Comparison of ENCODE assay signal across 29 cellular contexts in the genomic region with DNA sequence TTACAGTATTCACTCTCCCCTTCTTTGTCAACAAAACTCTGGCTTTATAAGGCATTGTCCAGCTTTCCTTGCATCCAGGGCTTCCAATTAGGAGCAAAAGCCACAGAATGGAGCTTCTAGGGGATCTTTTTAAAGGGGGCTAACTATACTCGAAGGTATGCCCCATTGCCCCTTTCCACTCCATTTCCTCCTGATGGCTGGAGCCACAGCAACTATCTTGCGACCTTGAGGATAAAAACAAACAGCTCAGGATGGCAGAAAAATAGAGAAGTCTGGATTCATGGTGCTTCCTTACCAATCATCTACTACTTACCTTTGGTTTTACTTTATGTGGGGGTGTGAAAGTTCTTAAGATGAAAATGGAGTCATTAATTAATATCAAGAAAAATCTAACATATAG.
"Had no signal": no experiment of that assay in that cellular context is flagged by ENCODE, and none has a peak within 500 bp of the region (broad histone marks: within the 10 kb centered on the region; RNA-seq: fewer than 3 reads in every experiment).

No MANE protein-coding gene starts in this region.

- H3K4me3 Mint-ChIP-seq: stimulated activated effector memory CD8-positive, alpha-beta T cell treated with anti-CD3 and anti-CD28 coated beads, Interleukin-12 subunit alpha, Interleukin-12 subunit beta, amount 100 ng/mL, for 72 hours; stimulated activated memory B cell treated with anti-CD40 and anti-IgM and Interleukin-4, amounts not matched to agents 10 μg/mL and 1 μg/mL and 100 μg/mL, for 72 hours; stimulated activated naive B cell treated with anti-CD40 and anti-IgM and Interleukin-4, amounts not matched to agents 10 μg/mL and 1 μg/mL and 100 μg/mL, for 72 hours; stimulated activated naive CD8-positive, alpha-beta T cell treated with anti-CD3 and anti-CD28 coated beads, Interleukin-15, amount 100 ng/mL, for 72 hours; stimulated activated naive CD8-positive, alpha-beta T cell treated with anti-CD3 and anti-CD28 coated beads, Interleukin-15, Interleukin-2, amounts not matched to agents 100 ng/mL and 50 ng/mL, for 24 hours; type B pancreatic cell had no signal

- H3K9me3 Mint-ChIP-seq: stimulated activated effector memory CD8-positive, alpha-beta T cell treated with anti-CD3 and anti-CD28 coated beads, Interleukin-12 subunit alpha, Interleukin-12 subunit beta, amount 100 ng/mL, for 72 hours; stimulated activated naive CD8-positive, alpha-beta T cell treated with anti-CD3 and anti-CD28 coated beads, Interleukin-15, amount 100 ng/mL, for 72 hours; stimulated activated naive CD8-positive, alpha-beta T cell treated with anti-CD3 and anti-CD28 coated beads, Interleukin-15, Interleukin-2, amounts not matched to agents 100 ng/mL and 50 ng/mL, for 24 hours; type B pancreatic cell had no signal

- H3K36me3 ChIP-seq: stomach, suprapubic skin, thoracic aorta, thyroid gland, tibial artery, tibial nerve, transverse colon, upper lobe of left lung, upper lobe of right lung, uterus, vagina had no signal

- H3K27me3 ChIP-seq: testis, thyroid gland, tibial artery, tibial nerve, upper lobe of left lung, uterus, vagina had no signal

- H3K27ac ChIP-seq: stomach, suprapubic skin, testis, thoracic aorta, thyroid gland, tibial artery, tibial nerve, transverse colon, upper lobe of left lung, upper lobe of right lung, uterus, vagina had no signal

- FAIRE-seq: urothelium cell line had no signal

- ATAC-seq: stimulated activated effector memory CD8-positive, alpha-beta T cell treated with anti-CD3 and anti-CD28 coated beads, Interleukin-12 subunit alpha, Interleukin-12 subunit beta, amount 100 ng/mL, for 72 hours; stimulated activated memory B cell treated with anti-CD40 and anti-IgM and Interleukin-4, amounts not matched to agents 10 μg/mL and 1 μg/mL and 100 μg/mL, for 72 hours; stimulated activated naive B cell treated with anti-CD40 and anti-IgM and Interleukin-4, amounts not matched to agents 10 μg/mL and 1 μg/mL and 100 μg/mL, for 72 hours; stimulated activated naive CD8-positive, alpha-beta T cell treated with anti-CD3 and anti-CD28 coated beads, Interleukin-15, amount 100 ng/mL, for 72 hours; stimulated activated naive CD8-positive, alpha-beta T cell treated with anti-CD3 and anti-CD28 coated beads, Interleukin-15, Interleukin-2, amounts not matched to agents 100 U/mL and 50 U/mL, for 24 hours; upper lobe of right lung had no signal

- H3K4me3 ChIP-seq: stomach, suprapubic skin, testis, thoracic aorta, thyroid gland, tibial artery, tibial nerve, transverse colon, upper lobe of left lung, upper lobe of right lung, uterus, vagina had no signal

- H3K36me3 Mint-ChIP-seq: stimulated activated effector memory CD8-positive, alpha-beta T cell treated with anti-CD3 and anti-CD28 coated beads, Interleukin-12 subunit alpha, Interleukin-12 subunit beta, amount 100 ng/mL, for 72 hours; stimulated activated memory B cell treated with anti-CD40 and anti-IgM and Interleukin-4, amounts not matched to agents 10 μg/mL and 1 μg/mL and 100 μg/mL, for 72 hours; stimulated activated naive B cell treated with anti-CD40 and anti-IgM and Interleukin-4, amounts not matched to agents 10 μg/mL and 1 μg/mL and 100 μg/mL, for 72 hours; type B pancreatic cell had no signal

- H3K4me1 Mint-ChIP-seq: stimulated activated effector memory CD8-positive, alpha-beta T cell treated with anti-CD3 and anti-CD28 coated beads, Interleukin-12 subunit alpha, Interleukin-12 subunit beta, amount 100 ng/mL, for 72 hours; stimulated activated memory B cell treated with anti-CD40 and anti-IgM and Interleukin-4, amounts not matched to agents 10 μg/mL and 1 μg/mL and 100 μg/mL, for 72 hours; stimulated activated naive B cell treated with anti-CD40 and anti-IgM and Interleukin-4, amounts not matched to agents 10 μg/mL and 1 μg/mL and 100 μg/mL, for 72 hours; stimulated activated naive CD8-positive, alpha-beta T cell treated with anti-CD3 and anti-CD28 coated beads, Interleukin-15, amount 100 ng/mL, for 72 hours had no signal

- H3K9me3 ChIP-seq: suprapubic skin, testis, thoracic aorta, thyroid gland, tibial artery, transverse colon, upper lobe of right lung, uterus, vagina had no signal

- H3K4me1 ChIP-seq: stomach, suprapubic skin, testis, thyroid gland, tibial artery, tibial nerve, transverse colon, upper lobe of left lung, upper lobe of right lung, uterus, vagina had no signal

- DNase-seq: stimulated activated CD4-positive, alpha-beta T cell treated with anti-CD3 and anti-CD28 coated beads, Interleukin-2, amount 100 ng/mL, for 48 hours; stimulated activated CD4-positive, alpha-beta T cell treated with anti-CD3 and anti-CD28 coated beads, Interleukin-4, amount 100 ng/mL, for 1 hour; stimulated activated CD4-positive, alpha-beta T cell treated with anti-CD3 and anti-CD28 coated beads, Interleukin-4, amount 100 ng/mL, for 24 hours; stimulated activated CD4-positive, alpha-beta T cell treated with anti-CD3 and anti-CD28 coated beads, Interleukin-4, amount 100 ng/mL, for 4 hours; stimulated activated CD8-positive, alpha-beta memory T cell treated with anti-CD3 and anti-CD28 coated beads, Interleukin-4, amount 100 ng/mL, for 48 hours; stimulated activated naive B cell treated with anti-CD40 and anti-IgM and Interleukin-4, amounts not matched to agents 10 μg/mL and 1 μg/mL and 100 μg/mL, for 72 hours; stimulated activated naive CD4-positive, alpha-beta T cell; stimulated activated naive CD4-positive, alpha-beta T cell treated with Interleukin-2 at 50 U/mL for 16 hours; stimulated activated naive CD8-positive, alpha-beta T cell treated with anti-CD3 and anti-CD28 coated beads, Interleukin-15, amount 100 ng/mL, for 72 hours; stimulated activated naive CD8-positive, alpha-beta T cell treated with anti-CD3 and anti-CD28 coated beads, Interleukin-15, Interleukin-2, amounts not matched to agents 100 U/mL and 50 U/mL, for 24 hours; stomach; substantia nigra; testis; thyroid gland; tibial artery; transverse colon; trophoblast cell; upper lobe of left lung; upper lobe of right lung; uterus had no signal

- H3K27ac Mint-ChIP-seq: stimulated activated effector memory CD8-positive, alpha-beta T cell treated with anti-CD3 and anti-CD28 coated beads, Interleukin-12 subunit alpha, Interleukin-12 subunit beta, amount 100 ng/mL, for 72 hours; stimulated activated memory B cell treated with anti-CD40 and anti-IgM and Interleukin-4, amounts not matched to agents 10 μg/mL and 1 μg/mL and 100 μg/mL, for 72 hours; stimulated activated naive B cell treated with anti-CD40 and anti-IgM and Interleukin-4, amounts not matched to agents 10 μg/mL and 1 μg/mL and 100 μg/mL, for 72 hours; stimulated activated naive CD8-positive, alpha-beta T cell treated with anti-CD3 and anti-CD28 coated beads, Interleukin-15, amount 100 ng/mL, for 72 hours; stimulated activated naive CD8-positive, alpha-beta T cell treated with anti-CD3 and anti-CD28 coated beads, Interleukin-15, Interleukin-2, amounts not matched to agents 100 ng/mL and 50 ng/mL, for 24 hours; type B pancreatic cell had no signal
